18 cellular contexts compared by ENCODE assay signal in the genomic region with DNA sequence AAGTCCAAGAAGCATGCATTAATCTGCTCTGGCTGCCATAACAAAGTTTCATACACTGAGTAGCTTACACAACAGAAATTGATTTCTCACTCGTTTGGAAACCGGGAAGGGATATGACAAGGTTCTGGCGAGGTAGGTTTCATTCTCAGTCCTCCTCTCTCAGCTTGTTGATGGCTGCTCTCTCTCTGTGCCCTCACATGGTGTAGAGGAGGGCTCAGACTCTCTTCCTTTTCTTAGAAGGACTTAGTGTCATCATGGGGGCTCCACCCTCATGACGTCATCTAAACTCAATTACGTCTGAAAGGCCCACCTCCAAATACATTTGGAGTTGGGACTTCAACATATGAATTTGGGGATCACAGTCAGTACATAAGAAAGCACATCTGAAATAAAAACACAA. TPM values are rescaled to one million over a fixed set of nuclear protein-coding genes. Genes with fewer than 3 reads are reported as not detected.
DNase-seq lines count a peak whose midpoint lies in the region; ATAC-seq lines count a peak whose summit lies in the region.
"Had no signal": no experiment of that assay in that cellular context is flagged by ENCODE, and none has a peak within 500 bp of the region (broad histone marks: within the 10 kb centered on the region; RNA-seq: fewer than 3 reads in every experiment).

No MANE protein-coding gene starts in this region.

- no peak overlapping the region for H2BK5ac ChIP-seq in mesenchymal stem cell (ENCODE audit: low read depth, low read length, poor library complexity, severe bottlenecking)

- H2BK15ac ChIP-seq in mesenchymal stem cell (ENCODE audit: low read depth, poor library complexity, severe bottlenecking), result no peak overlapping the region

- H3K9ac ChIP-seq in mesenchymal stem cell (ENCODE audit: low read length), result peak overlapping the region; percentile 50

- ATAC-seq in GM21526 (IDR thresholded peaks at IDR 0.05; ENCODE audit: low FRiP score, unreplicated experiment) (peak; percentile 70), HG03521 (IDR thresholded peaks at IDR 0.05; ENCODE audit: unreplicated experiment) (peak; percentile 61), GM18873 (IDR thresholded peaks at IDR 0.05; ENCODE audit: low FRiP score, unreplicated experiment) (no peak)
- ATAC-seq: heart left ventricle had no signal

- intact Hi-C loops in activated naive CD4-positive, alpha-beta T cell treated with anti-CD3 and anti-CD28 coated beads for 36 hours (cut with micrococcal nuclease), result loop anchor here (1.0 to 5.0 kb wide), 4 partner anchors 100 to 199 kb away; no protein-coding TSS in a partner anchor

- no peaks in the 10 kb centered on the region for H3K36me3 Mint-ChIP-seq in activated naive CD4-positive, alpha-beta T cell treated with anti-CD3 and anti-CD28 coated beads for 36 hours (ENCODE audit: low read depth)
- H3K36me3 Mint-ChIP-seq: type B pancreatic cell had no signal

- H3K14ac ChIP-seq in mesenchymal stem cell (ENCODE audit: low read length in 2 of 2), result peak overlapping the region in 1 of 2 experiments; percentile 11

- no peak overlapping the region for H3K18ac ChIP-seq in mesenchymal stem cell (ENCODE audit: low read depth in 1 of 2, low read length in 2 of 2)

- H2AK5ac ChIP-seq in mesenchymal stem cell (ENCODE audit: low read length, severe bottlenecking), result no peak overlapping the region

- no peak overlapping the region for H3K23ac ChIP-seq in mesenchymal stem cell (ENCODE audit: low read length in 2 of 2)

- no peak overlapping the region for H3K4ac ChIP-seq in mesenchymal stem cell (ENCODE audit: low read depth in 1 of 2, low read length in 2 of 2)

- H3K4me3 ChIP-seq in mesenchymal stem cell (ENCODE audit: insufficient read depth in 1 of 2, low read depth in 1 of 2, low read length in 2 of 2), result peak overlapping the region in 1 of 2 experiments; percentile 26
- H3K4me3 ChIP-seq: coronary artery, heart left ventricle, sigmoid colon had no signal

- no peak overlapping the region for H3K27ac Mint-ChIP-seq in activated naive CD4-positive, alpha-beta T cell treated with anti-CD3 and anti-CD28 coated beads for 36 hours
- H3K27ac Mint-ChIP-seq: type B pancreatic cell had no signal

- peaks cover 6% of the 10 kb centered on the region for H3K27me3 Mint-ChIP-seq in activated naive CD4-positive, alpha-beta T cell treated with anti-CD3 and anti-CD28 coated beads for 36 hours (ENCODE audit: low read depth)

- no peak overlapping the region for H2BK12ac ChIP-seq in mesenchymal stem cell (ENCODE audit: low read length in 2 of 2)

- H3K9me3 ChIP-seq in mesenchymal stem cell (ENCODE audit: control insufficient read depth, low read length), result no peaks in the 10 kb centered on the region
- H3K9me3 ChIP-seq: heart left ventricle, sigmoid colon had no signal

- DNase-seq in activated naive CD4-positive, alpha-beta T cell treated with anti-CD3 and anti-CD28 coated beads for 36 hours, result peak; percentile 20
- no peak for DNase-seq in activated naive CD4-positive, alpha-beta T cell (lab: John Stamatoyannopoulos, UW)
- DNase-seq in mesenchymal stem cell (no peak), nucleus accumbens (lab: John Stamatoyannopoulos, UW) (no peak), amniotic stem cell (lab: John Stamatoyannopoulos, UW) (no peak)
- DNase-seq: activated gamma-delta T cell; IMR-90; NCI-H1092; NCI-H2171 treated with DMSO at 0.1 percent for 48 hours; NK-92 treated with Interleukin-12 subunit alpha and Interleukin-12 subunit beta, amount 100 ng/mL, for 24 hours; SHP77 treated with DMSO at 0.1 percent for 48 hours; sigmoid colon had no signal

- no peak overlapping the region for H3K27ac ChIP-seq in mesenchymal stem cell (ENCODE audit: low read length, poor library complexity, severe bottlenecking)
- H3K27ac ChIP-seq: coronary artery, heart left ventricle, sigmoid colon had no signal

- H3K4me1 ChIP-seq in mesenchymal stem cell (ENCODE audit: control insufficient read depth, insufficient read depth, low read depth, low read length), result no peaks in the 10 kb centered on the region
- H3K4me1 ChIP-seq: heart left ventricle, sigmoid colon had no signal

- H3K4me1 Mint-ChIP-seq in activated naive CD4-positive, alpha-beta T cell treated with anti-CD3 and anti-CD28 coated beads for 36 hours (ENCODE audit: low read depth), result peaks cover 8% of the 10 kb centered on the region

- H4K8ac ChIP-seq in mesenchymal stem cell (ENCODE audit: low read length), result no peak overlapping the region

- no peak overlapping the region for H2BK120ac ChIP-seq in mesenchymal stem cell (ENCODE audit: low read depth, low read length)

- H3K27me3 ChIP-seq in mesenchymal stem cell (ENCODE audit: control insufficient read depth in 1 of 2, insufficient read depth in 1 of 2, low read length in 2 of 2), result peaks cover 0 to 6% of the 10 kb centered on the region in 2 experiments

- H2AFZ ChIP-seq in mesenchymal stem cell (ENCODE audit: low read depth, low read length), result no peak overlapping the region

- WGBS in mesenchymal stem cell, result 88% methylated on average over 5 of the region's 5 CpGs

- no peak overlapping the region for H3K4me2 ChIP-seq in mesenchymal stem cell (ENCODE audit: low read length, poor library complexity, severe bottlenecking)

- no peak overlapping the region for H4K91ac ChIP-seq in mesenchymal stem cell (ENCODE audit: low read length)

- no peaks in the 10 kb centered on the region for H3K36me3 ChIP-seq in mesenchymal stem cell (ENCODE audit: control insufficient read depth in 1 of 2, insufficient read depth in 2 of 2, low read depth in 1 of 2, low read length in 2 of 2)
- H3K36me3 ChIP-seq: heart left ventricle, sigmoid colon had no signal

- H3K4me3 Mint-ChIP-seq in activated naive CD4-positive, alpha-beta T cell treated with anti-CD3 and anti-CD28 coated beads for 36 hours, result no peak overlapping the region
- H3K4me3 Mint-ChIP-seq: type B pancreatic cell had no signal

- CTCF ChIA-PET in activated naive CD4-positive, alpha-beta T cell treated with anti-CD3 and anti-CD28 coated beads for 36 hours (lab: Charles Lee), result interaction anchor here (0.6 to 1.9 kb wide), 4 partner anchors 12 to 201 kb away, joined by 3 to 9 read pairs (median 4); no protein-coding TSS in a partner anchor

- H3K9me3 Mint-ChIP-seq in activated naive CD4-positive, alpha-beta T cell treated with anti-CD3 and anti-CD28 coated beads for 36 hours, result no peaks in the 10 kb centered on the region
- H3K9me3 Mint-ChIP-seq: type B pancreatic cell had no signal

- no peaks in the 10 kb centered on the region for H3K79me1 ChIP-seq in mesenchymal stem cell (replicated peaks; ENCODE audit: low read length, poor library complexity, severe bottlenecking)

RNA-seq across cellular contexts. Expression of a gene that starts 18.6 kb away (rescaled TPM):
- total RNA-seq in activated naive CD4-positive, alpha-beta T cell treated with anti-CD3 and anti-CD28 coated beads for 36 hours, result not detected
- not detected for polyA plus RNA-seq in mesenchymal stem cell (2013, experiment 1 of 2)
- polyA plus RNA-seq in mesenchymal stem cell (2013, experiment 2 of 2), result 0.04 TPM
- total RNA-seq: sigmoid colon had no signal
- polyA plus RNA-seq: heart left ventricle had no signal
